1 cellular context compared by ENCODE assay signal in genomic region chr1:41240806-41241747, GRCh38.
TF ChIP-seq lines count a peak whose summit lies in the region.

No MANE protein-coding gene starts in this region.

TF ChIP-seq in HepG2, 621 proteins besides CTCF, POLR2A, EP300 and RAD21 (continued from another document and continues in another):
- TF ChIP-seq LCORL (IDR thresholded peaks at IDR 0.05): no peak
- TF ChIP-seq LCORL (CRISPR knock-in tag; IDR thresholded peaks at IDR 0.05): no peak
- no peak for TF ChIP-seq SRSF4 (IDR thresholded peaks at IDR 0.05; ENCODE audit: low read depth, low read length, poor library complexity, severe bottlenecking)
- no peak for TF ChIP-seq ATF1 (CRISPR knock-in tag; IDR thresholded peaks at IDR 0.05)
- no peak for TF ChIP-seq NFRKB (IDR thresholded peaks at IDR 0.05)
- TF ChIP-seq TRAFD1 (CRISPR knock-in tag; IDR thresholded peaks at IDR 0.05; ENCODE audit: borderline replicate concordance): no peak
- TF ChIP-seq ZNF83 (CRISPR knock-in tag; IDR thresholded peaks at IDR 0.05; ENCODE audit: borderline replicate concordance): no peak
- peak; percentile 73; the same call in 1 of the 2 replicates for TF ChIP-seq E2F2 (CRISPR knock-in tag; IDR thresholded peaks at IDR 0.05; ENCODE audit: borderline replicate concordance)
- no peak for TF ChIP-seq ZMYM3 (CRISPR knock-in tag; IDR thresholded peaks at IDR 0.05)
- no peak for TF ChIP-seq TBL1XR1 (IDR thresholded peaks at IDR 0.05; ENCODE audit: borderline replicate concordance, low read length, partially characterized antibody)
- TF ChIP-seq STAT5B (CRISPR knock-in tag; IDR thresholded peaks at IDR 0.05): no peak
- TF ChIP-seq SIN3B (IDR thresholded peaks at IDR 0.05; ENCODE audit: low read length): no peak
- TF ChIP-seq ZNF260 (CRISPR knock-in tag; IDR thresholded peaks at IDR 0.05; ENCODE audit: borderline replicate concordance, low read depth): no peak
- no peak for TF ChIP-seq SNRNP70 (IDR thresholded peaks at IDR 0.05; ENCODE audit: low read depth, low read length)
- no peak for TF ChIP-seq ZNF460 (CRISPR knock-in tag; IDR thresholded peaks at IDR 0.05; ENCODE audit: borderline replicate concordance)
- TF ChIP-seq ZSCAN20 (CRISPR knock-in tag; IDR thresholded peaks at IDR 0.05; ENCODE audit: borderline replicate concordance): peak; percentile 72; the same call in 1 of the 2 replicates
- TF ChIP-seq ZNF343 (CRISPR knock-in tag; IDR thresholded peaks at IDR 0.05): no peak
- TF ChIP-seq CBFB (CRISPR knock-in tag; IDR thresholded peaks at IDR 0.05): peak; percentile 35; the same call in 1 of the 2 replicates
- TF ChIP-seq ZC3H4 (CRISPR knock-in tag; IDR thresholded peaks at IDR 0.05; ENCODE audit: borderline replicate concordance): no peak
- TF ChIP-seq USF2 (IDR thresholded peaks at IDR 0.05; ENCODE audit: low read depth, low read length): no peak
- TF ChIP-seq USF2 (CRISPR knock-in tag; IDR thresholded peaks at IDR 0.05; ENCODE audit: borderline replicate concordance): no peak
- TF ChIP-seq PRDM10 (CRISPR knock-in tag; IDR thresholded peaks at IDR 0.05; ENCODE audit: low read depth): 0 out of 2 replicates have a peak, but pooled peaks have one; percentile 14
- TF ChIP-seq SOX6 (IDR thresholded peaks at IDR 0.05): no peak
- TF ChIP-seq SOX6 (CRISPR knock-in tag; IDR thresholded peaks at IDR 0.05): no peak
- peak; percentile 77 for TF ChIP-seq ZNF776 (CRISPR knock-in tag; IDR thresholded peaks at IDR 0.05)
- TF ChIP-seq MATR3 (CRISPR knock-in tag; IDR thresholded peaks at IDR 0.05): no peak
- TF ChIP-seq SP1 (IDR thresholded peaks at IDR 0.05): no peak
- no peak for TF ChIP-seq SP1 (CRISPR knock-in tag; IDR thresholded peaks at IDR 0.05)
- no peak for TF ChIP-seq PAX8 (CRISPR knock-in tag; IDR thresholded peaks at IDR 0.05; ENCODE audit: borderline replicate concordance)
- 0 out of 2 replicates have a peak, but pooled peaks have one; percentile 23 for TF ChIP-seq ATF3 (CRISPR knock-in tag; IDR thresholded peaks at IDR 0.05)
- no peak for TF ChIP-seq JUN (CRISPR knock-in tag; IDR thresholded peaks at IDR 0.05)
- TF ChIP-seq MED13 (CRISPR knock-in tag; IDR thresholded peaks at IDR 0.05): no peak
- no peak for TF ChIP-seq MAF1 (CRISPR knock-in tag; IDR thresholded peaks at IDR 0.05; ENCODE audit: borderline replicate concordance)
- peak; percentile 46; the same call in 1 of the 2 replicates for TF ChIP-seq PHF20 (CRISPR knock-in tag; IDR thresholded peaks at IDR 0.05)
- no peak for TF ChIP-seq ZMAT3 (CRISPR knock-in tag; conservative IDR thresholded peaks at IDR 0.05)
- TF ChIP-seq ZFAT (CRISPR knock-in tag; conservative IDR thresholded peaks at IDR 0.05): no peak
- no peak for TF ChIP-seq CREM (IDR thresholded peaks at IDR 0.05)
- TF ChIP-seq CREM (CRISPR knock-in tag; IDR thresholded peaks at IDR 0.05): no peak
- peak; percentile 23 for TF ChIP-seq SAFB2 (CRISPR knock-in tag; IDR thresholded peaks at IDR 0.05; ENCODE audit: borderline replicate concordance, low read depth)
- no peak for TF ChIP-seq PRDM15 (CRISPR knock-in tag; IDR thresholded peaks at IDR 0.05)
- TF ChIP-seq ZNF253 (CRISPR knock-in tag; IDR thresholded peaks at IDR 0.05; ENCODE audit: borderline replicate concordance): no peak
- TF ChIP-seq ZBTB10 (CRISPR knock-in tag; IDR thresholded peaks at IDR 0.05; ENCODE audit: borderline replicate concordance): peak; percentile 22; the same call in 1 of the 2 replicates
- no peak for TF ChIP-seq NCOA1 (CRISPR knock-in tag; IDR thresholded peaks at IDR 0.05)
- no peak for TF ChIP-seq HBP1 (CRISPR knock-in tag; IDR thresholded peaks at IDR 0.05; ENCODE audit: low read depth)
